Comparison of ENCODE assay signal across 1 cellular context in genomic region chr16:89141884-89142267, GRCh38.
TF ChIP-seq lines count a peak whose summit lies in the region.

No MANE protein-coding gene starts in this region.

TF ChIP-seq in HepG2, 621 proteins besides CTCF, POLR2A, EP300 and RAD21:
- TF ChIP-seq AGO2 (optimal IDR thresholded peaks at IDR 0.05; ENCODE audit: low read depth, low read length), result peak; percentile 18
- no peak for TF ChIP-seq XBP1 (CRISPR knock-in tag; IDR thresholded peaks at IDR 0.05)
